ENCODE assay signal across 21 cellular contexts in the genomic region with DNA sequence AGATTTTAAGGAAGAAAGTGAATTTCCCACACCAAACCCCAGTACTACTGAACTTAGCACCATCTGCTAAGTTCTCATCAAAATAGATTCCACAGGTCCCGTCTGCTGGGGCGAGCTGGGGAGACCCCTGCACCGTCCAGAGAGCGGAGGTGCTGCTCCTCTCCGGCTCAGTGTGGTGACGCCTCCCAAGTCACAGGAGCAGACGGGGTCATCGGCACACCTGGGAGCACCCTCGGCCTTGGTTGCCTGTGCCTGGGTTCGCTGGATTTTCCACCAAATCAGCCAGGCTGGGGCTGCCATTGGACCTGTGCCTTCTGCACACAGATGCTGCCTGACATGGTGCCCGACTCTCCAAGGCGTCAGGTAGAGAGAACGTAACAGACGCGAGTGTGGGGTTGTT.
DNase-seq lines count a peak whose midpoint lies in the region; ATAC-seq, FAIRE-seq and TF ChIP-seq lines count a peak whose summit lies in the region.
"Had no signal": no experiment of that assay in that cellular context is flagged by ENCODE, and none has a peak within 500 bp of the region (broad histone marks: within the 10 kb centered on the region; RNA-seq: fewer than 3 reads in every experiment).

No MANE protein-coding gene starts in this region.

- H3K4me1 Mint-ChIP-seq in mesothelial cell of epicardium = no peaks in the 10 kb centered on the region

- H3K27ac Mint-ChIP-seq in mesothelial cell of epicardium = no peak overlapping the region
- H3K27ac Mint-ChIP-seq: CD8-positive, alpha-beta T cell; HFFc6 had no signal

- H3K27me3 Mint-ChIP-seq in mesothelial cell of epicardium (ENCODE audit: low read depth) = peaks cover 2% of the 10 kb centered on the region

- no peak overlapping the region for H3K56ac ChIP-seq in IMR-90 (ENCODE audit: extremely low read depth, insufficient read depth, low read length)
- no peak overlapping the region for H3K56ac ChIP-seq in H1 (replicated peaks; ENCODE audit: insufficient read length, low read depth, low read length)

- WGBS in IMR-90 (ENCODE audit: extremely low coverage in 2 of 2, insufficient read length in 1 of 2), 2 experiments = 100% methylated on average over 8 of the region's 15 CpGs; no CpG with 5 or more reads in 1 of the 2 experiments
- WGBS in H1 (ENCODE audit: extremely low coverage in 1 of 2, insufficient coverage in 1 of 2, insufficient read length in 1 of 2, insufficient replicate concordance in 2 of 2, low coverage in 1 of 2, low lambda C conversion rate in 2 of 2, missing lambda C conversion rate in 1 of 2), 2 experiments = 88% methylated on average over 15 of the region's 15 CpGs; no CpG with 5 or more reads in 1 of the 2 experiments

- POLR2A ChIA-PET in IMR-90 (lab: Charles Lee; ENCODE audit: unreplicated experiment) (no interaction called here), H1 (lab: Charles Lee; ENCODE audit: partially characterized antibody) (interaction anchor here (1.2 kb wide), 1 partner anchor 23 kb away, joined by 6 read pairs; no protein-coding TSS in a partner anchor)

- H2BK12ac ChIP-seq in H1 (ENCODE audit: low read depth, low read length) = 0 out of 2 replicates have a peak overlapping the region, but pooled peaks have one; percentile 7

- H3K79me2 ChIP-seq in H1 (ENCODE audit: control insufficient read depth in 1 of 2, insufficient read depth in 2 of 2, low read length in 2 of 2) = no peaks in the 10 kb centered on the region

- intact Hi-C loops in IMR-90 (cut with micrococcal nuclease) = no loop called here
- intact Hi-C loops in posterior vena cava (cut with DNase I) = no loop called here
- intact Hi-C loops in dorsolateral prefrontal cortex (cut with DNase I) = no loop called here

- no peaks in the 10 kb centered on the region; the same call in 1 of the 2 replicates for H4K20me1 ChIP-seq in IMR-90 (ENCODE audit: insufficient read depth, low read length)
- peaks cover 0 to 5% of the 10 kb centered on the region in 2 experiments for H4K20me1 ChIP-seq in H1 (replicated peaks in 1 of 2; ENCODE audit: control insufficient read depth in 1 of 2, insufficient read depth in 2 of 2, low read length in 2 of 2)

- H2AFZ ChIP-seq in IMR-90 (replicated peaks; ENCODE audit: low read length, poor library complexity) = peak overlapping the region; percentile 13
- no peak overlapping the region for H2AFZ ChIP-seq in H1 (ENCODE audit: low read length)

- H3K4me3 Mint-ChIP-seq in mesothelial cell of epicardium = no peak overlapping the region
- H3K4me3 Mint-ChIP-seq: CD8-positive, alpha-beta T cell; HFFc6 had no signal

- H3K4me3 ChIP-seq in H7 (ENCODE audit: insufficient read depth, low read depth, low read length) (no peak overlapping the region), IMR-90 (ENCODE audit: insufficient read depth, low read depth, low read length) (no peak overlapping the region), H1 (ENCODE audit: extremely low read depth in 1 of 4, insufficient read depth in 2 of 4, low read depth in 3 of 4, low read length in 4 of 4) (no peak overlapping the region), dorsolateral prefrontal cortex (no peak overlapping the region)
- H3K4me3 ChIP-seq: A549 had no signal

- H4K91ac ChIP-seq in IMR-90 (ENCODE audit: insufficient read depth, low read depth, low read length) (0 out of 2 replicates have a peak overlapping the region, but pooled peaks have one; percentile 35), H1 (replicated peaks; ENCODE audit: insufficient read length, low read length) (no peak overlapping the region)

- H2BK20ac ChIP-seq in IMR-90 (ENCODE audit: low read depth, low read length) = no peak overlapping the region
- H2BK20ac ChIP-seq in H1 (ENCODE audit: low read length) = no peak overlapping the region

- TF ChIP-seq POLR2A in IMR-90 (IDR thresholded peaks at IDR 0.05; ENCODE audit: low read depth, low read length) (no peak), H1 (IDR thresholded peaks at IDR 0.05; ENCODE audit: control extremely low read depth in 1 of 2, low read depth in 2 of 2, low read length in 2 of 2) (no peak)

- no peak overlapping the region for H3K14ac ChIP-seq in IMR-90 (replicated peaks; ENCODE audit: low read depth, low read length)
- H3K14ac ChIP-seq in H1 (ENCODE audit: insufficient read length) = no peak overlapping the region

- no peaks in the 10 kb centered on the region for H3K79me1 ChIP-seq in IMR-90 (ENCODE audit: low read depth in 1 of 2, low read length in 2 of 2)
- H3K79me1 ChIP-seq in H1 (ENCODE audit: low read depth, low read length) = peaks cover 4% of the 10 kb centered on the region

- H4K5ac ChIP-seq in IMR-90 (ENCODE audit: low read depth, low read length) (no peak overlapping the region), H1 (ENCODE audit: insufficient read length, low read depth, low read length) (no peak overlapping the region)

- H4K8ac ChIP-seq in IMR-90 (ENCODE audit: low read depth in 2 of 2, low read length in 2 of 2) = no peak overlapping the region
- H4K8ac ChIP-seq in H1 (ENCODE audit: extremely low read depth, insufficient read depth, low read length) = no peak overlapping the region

- H2BK5ac ChIP-seq in IMR-90 (ENCODE audit: low read depth, low read length, poor library complexity, severe bottlenecking) (no peak overlapping the region), H1 (ENCODE audit: low read depth, low read length) (no peak overlapping the region)

- FAIRE-seq in H1 (lab: Jason Lieb, UNC) = no peak
- FAIRE-seq: A549, D721Med, G401.6, HepG2 had no signal

- TF ChIP-seq EP300 in H1 (IDR thresholded peaks at IDR 0.05; ENCODE audit: borderline replicate concordance in 1 of 2, low read depth in 2 of 2, low read length in 2 of 2) = no peak

- H3K23me2 ChIP-seq in H1 (ENCODE audit: low read depth, low read length) = peaks cover 11% of the 10 kb centered on the region; the same call in 1 of the 2 replicates

- H2BK15ac ChIP-seq in IMR-90 (ENCODE audit: low read depth, low read length) (no peak overlapping the region), H1 (ENCODE audit: low read length) (no peak overlapping the region)

- peaks cover 26% of the 10 kb centered on the region for H3K9me1 ChIP-seq in IMR-90 (ENCODE audit: insufficient read depth, low read length)

- H3K23ac ChIP-seq in IMR-90 (ENCODE audit: low read depth, low read length) (no peak overlapping the region), H1 (ENCODE audit: insufficient read length) (no peak overlapping the region)

- peaks cover 38% of the 10 kb centered on the region for H3K4me1 ChIP-seq in IMR-90 (ENCODE audit: control insufficient read depth, insufficient read depth, low read length)
- H3K4me1 ChIP-seq in H1 (replicated peaks in 1 of 4; ENCODE audit: control insufficient read depth in 3 of 4, insufficient read depth in 4 of 4, low read length in 3 of 4) = peaks cover 0 to 9% (median 5%) of the 10 kb centered on the region in 4 experiments; a peak in 4 of 7 replicates
- H3K4me1 ChIP-seq: BE2C had no signal

- peak; percentile 52 for DNase-seq in H7
- DNase-seq in IMR-90 = no peak
- DNase-seq in H1 (ENCODE audit: low read depth in 1 of 2, low spot score in 2 of 2) = no peak
- DNase-seq in posterior vena cava (ENCODE audit: low spot score) = peak; percentile 58
- no peak for DNase-seq in mesothelial cell of epicardium (ENCODE audit: low spot score in 2 of 2, unreplicated experiment in 2 of 2)
- no peak for DNase-seq in activated CD4-positive, alpha-beta T cell treated with anti-CD3 and anti-CD28 coated beads for 4 hours
- DNase-seq in dorsolateral prefrontal cortex = no peak
- DNase-seq: BE2C; CD8-positive, alpha-beta T cell; COR-L47; DMS153; DMS79 treated with DMSO at 0.1 percent for 48 hours; EL; GOT3; HCEC 1CT; HFFc6 had no signal

- no peak overlapping the region for H3K18ac ChIP-seq in IMR-90 (ENCODE audit: low read depth, low read length)
- no peak overlapping the region for H3K18ac ChIP-seq in H1 (ENCODE audit: extremely low read depth, low read length)

- H3K9me3 ChIP-seq in IMR-90 (ENCODE audit: control insufficient read depth, insufficient read depth, low read length) (no peaks in the 10 kb centered on the region), H1 (ENCODE audit: insufficient read depth in 2 of 2, low read depth in 1 of 2, low read length in 1 of 2) (no peaks in the 10 kb centered on the region)
- H3K9me3 ChIP-seq: BE2C had no signal

- no peaks in the 10 kb centered on the region; the same call in 1 of the 2 replicates for H3K36me3 ChIP-seq in H7 (replicated peaks; ENCODE audit: control insufficient read depth, insufficient read depth, low read length)
- H3K36me3 ChIP-seq in IMR-90 (ENCODE audit: control insufficient read depth, insufficient read depth, low read length) = no peaks in the 10 kb centered on the region
- no peaks in the 10 kb centered on the region; a peak in 2 of 8 replicates for H3K36me3 ChIP-seq in H1 (ENCODE audit: control insufficient read depth in 2 of 4, insufficient read depth in 4 of 4, low read length in 3 of 4)
- H3K36me3 ChIP-seq: BE2C had no signal

- H2AK9ac ChIP-seq in IMR-90 (replicated peaks; ENCODE audit: low read depth, low read length, poor library complexity) = peak overlapping the region; percentile 12

- CTCF ChIA-PET in IMR-90 (lab: Yijun Ruan, JAX) (no interaction called here), H1 (lab: Charles Lee; ENCODE audit: partially characterized antibody) (interaction anchor here (0.9 to 1.7 kb wide), 3 partner anchors 9 to 167 kb away, joined by 3 read pairs; no protein-coding TSS in a partner anchor)

- H3K27me3 ChIP-seq in H7 (ENCODE audit: control insufficient read depth, insufficient read depth, low read length) (no peaks in the 10 kb centered on the region), IMR-90 (ENCODE audit: control insufficient read depth, insufficient read depth, low read length) (no peaks in the 10 kb centered on the region), H1 (replicated peaks in 1 of 4; ENCODE audit: control insufficient read depth in 3 of 4, extremely low read depth in 1 of 4, insufficient read depth in 3 of 4, low read length in 3 of 4) (no peaks in the 10 kb centered on the region), dorsolateral prefrontal cortex (peaks cover 0 to 42% (median 0%) of the 10 kb centered on the region in 45 donors)
- H3K27me3 ChIP-seq: BE2C had no signal

- no peak overlapping the region; the same call in 1 of the 2 replicates for H3K4ac ChIP-seq in IMR-90 (ENCODE audit: low read depth, low read length)
- H3K4ac ChIP-seq in H1 (replicated peaks; ENCODE audit: insufficient read length, low read depth, low read length) = no peak overlapping the region

- H3K9me3 Mint-ChIP-seq in mesothelial cell of epicardium = no peaks in the 10 kb centered on the region
- H3K9me3 Mint-ChIP-seq: CD8-positive, alpha-beta T cell; HFFc6 had no signal

- peak overlapping the region; percentile 17; the same call in 1 of the 2 replicates for H2AK5ac ChIP-seq in IMR-90 (ENCODE audit: low read depth, low read length)
- H2AK5ac ChIP-seq in H1 (ENCODE audit: low read depth, low read length) = no peak overlapping the region

- ATAC-seq in IMR-90 (ENCODE audit: low read depth) = no peak
- ATAC-seq: A549; CD8-positive, alpha-beta T cell; HepG2 had no signal

- TF ChIP-seq RAD21 in IMR-90 (IDR thresholded peaks at IDR 0.05; ENCODE audit: low read length) (no peak), H1 (IDR thresholded peaks at IDR 0.05 in 1 of 2, conservative IDR thresholded peaks at IDR 0.05 in 1 of 2; ENCODE audit: low read depth in 2 of 2, low read length in 2 of 2) (no peak)

- dilution Hi-C loops in IMR-90 (cut with HindIII; ENCODE audit: low sequenced_read_pairs, unreplicated experiment) = no loop called here

- TF ChIP-seq CTCF in IMR-90 (conservative IDR thresholded peaks at IDR 0.05; ENCODE audit: low read depth, low read length) = no peak
- TF ChIP-seq CTCF in H1 (IDR thresholded peaks at IDR 0.05; ENCODE audit: control extremely low read depth in 1 of 3, insufficient read depth in 1 of 3, low read depth in 1 of 3, low read length in 3 of 3) = no peak
- no peak for TF ChIP-seq CTCF in mesothelial cell of epicardium (IDR thresholded peaks at IDR 0.05; ENCODE audit: unreplicated experiment)
- TF ChIP-seq CTCF in dorsolateral prefrontal cortex (IDR thresholded peaks at IDR 0.05 in 54 of 56, conservative IDR thresholded peaks at IDR 0.05 in 2 of 56; ENCODE audit: low read depth in 1 of 56, partially characterized antibody in 56 of 56) = no peak

- in situ Hi-C loops in IMR-90 (cut with MboI; ENCODE audit: low sequenced_read_pairs) = no loop called here

- H3K27ac ChIP-seq in IMR-90 (ENCODE audit: insufficient read depth, low read length) (no peak overlapping the region), H1 (ENCODE audit: low read depth, low read length) (no peak overlapping the region), dorsolateral prefrontal cortex (no peak overlapping the region)
- H3K27ac ChIP-seq: A549, C4-2B had no signal

- H2BK120ac ChIP-seq in IMR-90 (ENCODE audit: low read depth, low read length) (peak overlapping the region; percentile 32; the same call in 1 of the 2 replicates), H1 (replicated peaks; ENCODE audit: low read depth, low read length) (no peak overlapping the region)

- BruUV-seq in IMR-90 (replicated peaks; lab: Mats Ljungman, UMichigan) = no TSS peak

- H3K36me3 Mint-ChIP-seq in mesothelial cell of epicardium = no peaks in the 10 kb centered on the region
- H3K36me3 Mint-ChIP-seq: CD8-positive, alpha-beta T cell had no signal

- no peak overlapping the region for H3K9ac ChIP-seq in IMR-90 (ENCODE audit: low read depth, low read length)
- no peak overlapping the region for H3K9ac ChIP-seq in H1 (replicated peaks in 1 of 4; ENCODE audit: extremely low read depth in 1 of 4, low read depth in 3 of 4, low read length in 3 of 4)

- H3K4me2 ChIP-seq in IMR-90 (ENCODE audit: low read depth, low read length) (no peak overlapping the region), H1 (ENCODE audit: insufficient read depth in 1 of 2, low read depth in 2 of 2, low read length in 2 of 2) (no peak overlapping the region)
- H3K4me2 ChIP-seq: A549 had no signal

Comparison
In these comparisons a context has a peak if more than half of its experiments do, and no peak if none do; other contexts are left out.
1. DNase-seq: peak in H7 (single experiment) and posterior vena cava (single experiment); none in IMR-90 (single experiment), H1 (0 of 2), mesothelial cell of epicardium (0 of 2), activated CD4-positive, alpha-beta T cell treated with anti-CD3 and anti-CD28 coated beads for 4 hours (0 of 2) and dorsolateral prefrontal cortex (0 of 10).